Comparison of ENCODE assay signal across 1 cellular context in the genomic region with DNA sequence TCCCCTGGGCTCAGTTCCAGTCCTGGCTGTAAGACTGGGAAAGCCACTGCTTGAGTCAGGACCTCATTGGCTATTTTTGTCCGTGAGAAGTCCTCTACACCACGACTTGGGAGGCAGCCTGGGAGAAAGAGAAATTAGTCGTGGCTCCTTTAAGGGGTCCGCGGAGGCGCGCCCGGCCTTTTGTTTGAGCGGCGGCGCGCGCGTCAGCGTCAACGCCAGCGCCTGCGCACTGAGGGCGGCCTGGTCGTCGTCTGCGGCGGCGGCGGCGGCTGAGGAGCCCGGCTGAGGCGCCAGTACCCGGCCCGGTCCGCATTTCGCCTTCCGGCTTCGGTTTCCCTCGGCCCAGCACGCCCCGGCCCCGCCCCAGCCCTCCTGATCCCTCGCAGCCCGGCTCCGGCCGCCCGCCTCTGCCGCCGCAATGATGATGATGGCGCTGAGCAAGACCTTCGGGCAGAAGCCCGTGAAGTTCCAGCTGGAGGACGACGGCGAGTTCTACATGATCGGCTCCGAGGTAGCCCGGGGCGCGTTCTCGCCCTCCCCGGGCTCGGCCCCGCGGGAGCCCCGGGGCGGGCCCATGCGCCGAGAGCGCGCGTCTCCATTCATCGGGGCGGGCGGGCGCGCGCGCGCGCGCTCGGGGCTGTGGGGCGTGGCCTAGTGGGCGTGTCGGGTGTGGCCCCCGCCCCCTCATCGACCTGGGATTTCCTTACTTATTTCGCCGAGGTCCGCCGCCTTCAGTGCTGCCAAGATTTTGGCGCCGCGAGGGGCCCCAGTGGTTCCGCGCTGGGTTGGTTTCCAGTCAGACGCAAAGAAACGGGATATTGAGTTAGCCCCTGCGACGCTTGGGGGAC.
TF ChIP-seq lines count a peak whose summit lies in the region.

A gene (plus strand): TSS at position 215 of the 848 bp plus-strand sequence. CDS start 204 bp downstream, at position 419.

TF ChIP-seq in HepG2, 621 proteins besides CTCF, POLR2A, EP300 and RAD21 (continued from another document and continues in another):
- TF ChIP-seq ZC3H4 (CRISPR knock-in tag; IDR thresholded peaks at IDR 0.05; ENCODE audit: borderline replicate concordance) (peak; percentile 55; the same call in 1 of the 2 replicates), ZNF160 (CRISPR knock-in tag; IDR thresholded peaks at IDR 0.05) (no peak), FOXA1 (IDR thresholded peaks at IDR 0.05) (no peak), FOXA1 (CRISPR knock-in tag; IDR thresholded peaks at IDR 0.05) (no peak), ZNF274 (CRISPR knock-in tag; IDR thresholded peaks at IDR 0.05) (no peak; the same call in 1 of the 2 replicates), RBFOX2 (IDR thresholded peaks at IDR 0.05; ENCODE audit: low read depth, low read length) (peak; percentile 96), CBX1 (IDR thresholded peaks at IDR 0.05; ENCODE audit: low read depth) (no peak), ZFX (CRISPR knock-in tag; IDR thresholded peaks at IDR 0.05; ENCODE audit: low read depth) (peak; percentile 90), PHF8 (CRISPR knock-in tag; IDR thresholded peaks at IDR 0.05) (peak; percentile 90), MTF1 (CRISPR knock-in tag; IDR thresholded peaks at IDR 0.05) (no peak), ZKSCAN8 (CRISPR knock-in tag; IDR thresholded peaks at IDR 0.05; ENCODE audit: borderline replicate concordance) (no peak), POLR2AphosphoS5 (IDR thresholded peaks at IDR 0.05; ENCODE audit: low read depth, low read length) (no peak), HOXA7 (CRISPR knock-in tag; IDR thresholded peaks at IDR 0.05) (no peak), SATB2 (CRISPR knock-in tag; IDR thresholded peaks at IDR 0.05) (no peak), NCOA2 (CRISPR knock-in tag; IDR thresholded peaks at IDR 0.05) (no peak), SMYD3 (CRISPR knock-in tag; IDR thresholded peaks at IDR 0.05) (no peak), ZNF577 (CRISPR knock-in tag; IDR thresholded peaks at IDR 0.05; ENCODE audit: borderline replicate concordance, low read depth) (no peak), ZNF180 (CRISPR knock-in tag; IDR thresholded peaks at IDR 0.05; ENCODE audit: borderline replicate concordance, low read depth) (no peak), ZNF564 (CRISPR knock-in tag; IDR thresholded peaks at IDR 0.05) (0 out of 2 replicates have a peak, but pooled peaks have one; percentile 59), SMARCE1 (IDR thresholded peaks at IDR 0.05; ENCODE audit: borderline replicate concordance) (no peak), ZNF138 (CRISPR knock-in tag; IDR thresholded peaks at IDR 0.05; ENCODE audit: low read depth) (peak; percentile 38; the same call in 1 of the 2 replicates), ZNF660 (CRISPR knock-in tag; IDR thresholded peaks at IDR 0.05; ENCODE audit: borderline replicate concordance, low read depth) (no peak), ZNF143 (CRISPR knock-in tag; IDR thresholded peaks at IDR 0.05) (no peak), TOPORS (CRISPR knock-in tag; IDR thresholded peaks at IDR 0.05) (0 out of 2 replicates have a peak, but pooled peaks have one; percentile 61), CREB1 (IDR thresholded peaks at IDR 0.05) (no peak), CREB1 (CRISPR knock-in tag; IDR thresholded peaks at IDR 0.05) (no peak), PTBP1 (IDR thresholded peaks at IDR 0.05; ENCODE audit: low read depth, low read length, poor library complexity, severe bottlenecking) (no peak), RFX3 (CRISPR knock-in tag; IDR thresholded peaks at IDR 0.05) (no peak), ISL2 (CRISPR knock-in tag; IDR thresholded peaks at IDR 0.05) (peak; percentile 54; the same call in 1 of the 2 replicates), HDAC6 (IDR thresholded peaks at IDR 0.05; ENCODE audit: low read depth, low read length) (no peak), ZNF781 (CRISPR knock-in tag; IDR thresholded peaks at IDR 0.05; ENCODE audit: borderline replicate concordance, not compliant biosample characterization) (no peak), ZFP1 (CRISPR knock-in tag; IDR thresholded peaks at IDR 0.05) (no peak), SRSF9 (IDR thresholded peaks at IDR 0.05; ENCODE audit: borderline replicate concordance, insufficient read depth, low read depth, low read length, poor library complexity, severe bottlenecking) (no peak), DPF2 (CRISPR knock-in tag; IDR thresholded peaks at IDR 0.05; ENCODE audit: borderline replicate concordance, low read depth) (no peak), ZNF724P (CRISPR knock-in tag; IDR thresholded peaks at IDR 0.05; ENCODE audit: borderline replicate concordance) (no peak), SMARCC2 (IDR thresholded peaks at IDR 0.05) (no peak), GLI4 (CRISPR knock-in tag; IDR thresholded peaks at IDR 0.05; ENCODE audit: borderline replicate concordance) (no peak; the same call in 1 of the 2 replicates), ZNF24 (IDR thresholded peaks at IDR 0.05) (no peak), ZNF569 (CRISPR knock-in tag; IDR thresholded peaks at IDR 0.05; ENCODE audit: borderline replicate concordance) (no peak), ZNF383 (CRISPR knock-in tag; IDR thresholded peaks at IDR 0.05; ENCODE audit: borderline replicate concordance) (no peak), TOE1 (CRISPR knock-in tag; IDR thresholded peaks at IDR 0.05) (no peak), ZFP37 (CRISPR knock-in tag; IDR thresholded peaks at IDR 0.05; ENCODE audit: borderline replicate concordance) (no peak), ZNF619 (CRISPR knock-in tag; IDR thresholded peaks at IDR 0.05) (no peak), ZNF878 (CRISPR knock-in tag; IDR thresholded peaks at IDR 0.05) (0 out of 2 replicates have a peak, but pooled peaks have one; percentile 20), GATAD1 (CRISPR knock-in tag; IDR thresholded peaks at IDR 0.05) (no peak), KDM5A (IDR thresholded peaks at IDR 0.05; ENCODE audit: borderline replicate concordance, low read length) (peak; percentile 91), ZNF556 (CRISPR knock-in tag; IDR thresholded peaks at IDR 0.05; ENCODE audit: borderline replicate concordance) (no peak), XBP1 (CRISPR knock-in tag; IDR thresholded peaks at IDR 0.05) (no peak), PAWR (CRISPR knock-in tag; IDR thresholded peaks at IDR 0.05; ENCODE audit: borderline replicate concordance) (no peak), SPEN (CRISPR knock-in tag; IDR thresholded peaks at IDR 0.05; ENCODE audit: low read depth) (peak; percentile 28), KLF11 (CRISPR knock-in tag; IDR thresholded peaks at IDR 0.05) (no peak), NKX3-1 (CRISPR knock-in tag; IDR thresholded peaks at IDR 0.05) (0 out of 2 replicates have a peak, but pooled peaks have one; percentile 47), TRIM24 (CRISPR knock-in tag; IDR thresholded peaks at IDR 0.05) (no peak), RBAK (CRISPR knock-in tag; IDR thresholded peaks at IDR 0.05) (no peak), ADNP (CRISPR knock-in tag; IDR thresholded peaks at IDR 0.05) (no peak), KAT7 (CRISPR knock-in tag; IDR thresholded peaks at IDR 0.05; ENCODE audit: borderline replicate concordance) (no peak), ZNF850 (CRISPR knock-in tag; conservative IDR thresholded peaks at IDR 0.05) (no peak), XRCC5 (optimal IDR thresholded peaks at IDR 0.05; ENCODE audit: low read length) (no peak), ZNF20 (CRISPR knock-in tag; IDR thresholded peaks at IDR 0.05) (no peak), ZNF558 (CRISPR knock-in tag; IDR thresholded peaks at IDR 0.05; ENCODE audit: borderline replicate concordance) (no peak)
- TF ChIP-seq, protein P1, sequence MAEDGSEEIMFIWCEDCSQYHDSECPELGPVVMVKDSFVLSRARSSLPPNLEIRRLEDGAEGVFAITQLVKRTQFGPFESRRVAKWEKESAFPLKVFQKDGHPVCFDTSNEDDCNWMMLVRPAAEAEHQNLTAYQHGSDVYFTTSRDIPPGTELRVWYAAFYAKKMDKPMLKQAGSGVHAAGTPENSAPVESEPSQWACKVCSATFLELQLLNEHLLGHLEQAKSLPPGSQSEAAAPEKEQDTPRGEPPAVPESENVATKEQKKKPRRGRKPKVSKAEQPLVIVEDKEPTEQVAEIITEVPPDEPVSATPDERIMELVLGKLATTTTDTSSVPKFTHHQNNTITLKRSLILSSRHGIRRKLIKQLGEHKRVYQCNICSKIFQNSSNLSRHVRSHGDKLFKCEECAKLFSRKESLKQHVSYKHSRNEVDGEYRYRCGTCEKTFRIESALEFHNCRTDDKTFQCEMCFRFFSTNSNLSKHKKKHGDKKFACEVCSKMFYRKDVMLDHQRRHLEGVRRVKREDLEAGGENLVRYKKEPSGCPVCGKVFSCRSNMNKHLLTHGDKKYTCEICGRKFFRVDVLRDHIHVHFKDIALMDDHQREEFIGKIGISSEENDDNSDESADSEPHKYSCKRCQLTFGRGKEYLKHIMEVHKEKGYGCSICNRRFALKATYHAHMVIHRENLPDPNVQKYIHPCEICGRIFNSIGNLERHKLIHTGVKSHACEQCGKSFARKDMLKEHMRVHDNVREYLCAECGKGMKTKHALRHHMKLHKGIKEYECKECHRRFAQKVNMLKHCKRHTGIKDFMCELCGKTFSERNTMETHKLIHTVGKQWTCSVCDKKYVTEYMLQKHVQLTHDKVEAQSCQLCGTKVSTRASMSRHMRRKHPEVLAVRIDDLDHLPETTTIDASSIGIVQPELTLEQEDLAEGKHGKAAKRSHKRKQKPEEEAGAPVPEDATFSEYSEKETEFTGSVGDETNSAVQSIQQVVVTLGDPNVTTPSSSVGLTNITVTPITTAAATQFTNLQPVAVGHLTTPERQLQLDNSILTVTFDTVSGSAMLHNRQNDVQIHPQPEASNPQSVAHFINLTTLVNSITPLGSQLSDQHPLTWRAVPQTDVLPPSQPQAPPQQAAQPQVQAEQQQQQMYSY (CRISPR knock-in tag; IDR thresholded peaks at IDR 0.05), result no peak
- TF ChIP-seq, protein P2, sequence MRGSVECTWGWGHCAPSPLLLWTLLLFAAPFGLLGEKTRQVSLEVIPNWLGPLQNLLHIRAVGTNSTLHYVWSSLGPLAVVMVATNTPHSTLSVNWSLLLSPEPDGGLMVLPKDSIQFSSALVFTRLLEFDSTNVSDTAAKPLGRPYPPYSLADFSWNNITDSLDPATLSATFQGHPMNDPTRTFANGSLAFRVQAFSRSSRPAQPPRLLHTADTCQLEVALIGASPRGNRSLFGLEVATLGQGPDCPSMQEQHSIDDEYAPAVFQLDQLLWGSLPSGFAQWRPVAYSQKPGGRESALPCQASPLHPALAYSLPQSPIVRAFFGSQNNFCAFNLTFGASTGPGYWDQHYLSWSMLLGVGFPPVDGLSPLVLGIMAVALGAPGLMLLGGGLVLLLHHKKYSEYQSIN (CRISPR knock-in tag; IDR thresholded peaks at IDR 0.05; ENCODE audit: borderline replicate concordance), result no peak
- TF ChIP-seq, protein P3, sequence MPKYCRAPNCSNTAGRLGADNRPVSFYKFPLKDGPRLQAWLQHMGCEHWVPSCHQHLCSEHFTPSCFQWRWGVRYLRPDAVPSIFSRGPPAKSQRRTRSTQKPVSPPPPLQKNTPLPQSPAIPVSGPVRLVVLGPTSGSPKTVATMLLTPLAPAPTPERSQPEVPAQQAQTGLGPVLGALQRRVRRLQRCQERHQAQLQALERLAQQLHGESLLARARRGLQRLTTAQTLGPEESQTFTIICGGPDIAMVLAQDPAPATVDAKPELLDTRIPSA (CRISPR knock-in tag; IDR thresholded peaks at IDR 0.05; ENCODE audit: borderline replicate concordance), result no peak
- TF ChIP-seq, protein P4, sequence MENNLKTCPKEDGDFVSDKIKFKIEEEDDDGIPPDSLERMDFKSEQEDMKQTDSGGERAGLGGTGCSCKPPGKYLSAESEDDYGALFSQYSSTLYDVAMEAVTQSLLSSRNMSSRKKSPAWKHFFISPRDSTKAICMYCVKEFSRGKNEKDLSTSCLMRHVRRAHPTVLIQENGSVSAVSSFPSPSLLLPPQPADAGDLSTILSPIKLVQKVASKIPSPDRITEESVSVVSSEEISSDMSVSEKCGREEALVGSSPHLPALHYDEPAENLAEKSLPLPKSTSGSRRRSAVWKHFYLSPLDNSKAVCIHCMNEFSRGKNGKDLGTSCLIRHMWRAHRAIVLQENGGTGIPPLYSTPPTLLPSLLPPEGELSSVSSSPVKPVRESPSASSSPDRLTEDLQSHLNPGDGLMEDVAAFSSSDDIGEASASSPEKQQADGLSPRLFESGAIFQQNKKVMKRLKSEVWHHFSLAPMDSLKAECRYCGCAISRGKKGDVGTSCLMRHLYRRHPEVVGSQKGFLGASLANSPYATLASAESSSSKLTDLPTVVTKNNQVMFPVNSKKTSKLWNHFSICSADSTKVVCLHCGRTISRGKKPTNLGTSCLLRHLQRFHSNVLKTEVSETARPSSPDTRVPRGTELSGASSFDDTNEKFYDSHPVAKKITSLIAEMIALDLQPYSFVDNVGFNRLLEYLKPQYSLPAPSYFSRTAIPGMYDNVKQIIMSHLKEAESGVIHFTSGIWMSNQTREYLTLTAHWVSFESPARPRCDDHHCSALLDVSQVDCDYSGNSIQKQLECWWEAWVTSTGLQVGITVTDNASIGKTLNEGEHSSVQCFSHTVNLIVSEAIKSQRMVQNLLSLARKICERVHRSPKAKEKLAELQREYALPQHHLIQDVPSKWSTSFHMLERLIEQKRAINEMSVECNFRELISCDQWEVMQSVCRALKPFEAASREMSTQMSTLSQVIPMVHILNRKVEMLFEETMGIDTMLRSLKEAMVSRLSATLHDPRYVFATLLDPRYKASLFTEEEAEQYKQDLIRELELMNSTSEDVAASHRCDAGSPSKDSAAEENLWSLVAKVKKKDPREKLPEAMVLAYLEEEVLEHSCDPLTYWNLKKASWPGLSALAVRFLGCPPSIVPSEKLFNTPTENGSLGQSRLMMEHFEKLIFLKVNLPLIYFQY (CRISPR knock-in tag; IDR thresholded peaks at IDR 0.05; ENCODE audit: borderline replicate concordance), result no peak
- TF ChIP-seq, protein P5, sequence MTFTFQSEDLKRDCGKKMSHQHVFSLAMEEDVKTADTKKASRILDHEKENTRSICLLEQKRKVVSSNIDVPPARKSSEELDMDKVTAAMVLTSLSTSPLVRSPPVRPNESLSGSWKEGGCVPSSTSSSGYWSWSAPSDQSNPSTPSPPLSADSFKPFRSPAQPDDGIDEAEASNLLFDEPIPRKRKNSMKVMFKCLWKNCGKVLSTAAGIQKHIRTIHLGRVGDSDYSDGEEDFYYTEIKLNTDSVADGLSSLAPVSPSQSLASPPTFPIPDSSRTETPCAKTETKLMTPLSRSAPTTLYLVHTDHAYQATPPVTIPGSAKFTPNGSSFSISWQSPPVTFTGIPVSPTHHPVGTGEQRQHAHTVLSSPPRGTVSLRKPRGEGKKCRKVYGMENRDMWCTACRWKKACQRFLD (CRISPR knock-in tag; IDR thresholded peaks at IDR 0.05; ENCODE audit: borderline replicate concordance), result no peak
- TF ChIP-seq, protein P6, sequence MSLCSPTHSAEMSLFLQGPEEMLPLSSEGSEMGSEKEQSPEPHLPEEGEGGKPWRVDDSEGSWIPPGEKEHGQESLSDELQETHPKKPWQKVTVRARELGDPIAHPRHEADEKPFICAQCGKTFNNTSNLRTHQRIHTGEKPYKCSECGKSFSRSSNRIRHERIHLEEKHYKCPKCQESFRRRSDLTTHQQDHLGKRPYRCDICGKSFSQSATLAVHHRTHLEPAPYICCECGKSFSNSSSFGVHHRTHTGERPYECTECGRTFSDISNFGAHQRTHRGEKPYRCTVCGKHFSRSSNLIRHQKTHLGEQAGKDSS (CRISPR knock-in tag; IDR thresholded peaks at IDR 0.05; ENCODE audit: borderline replicate concordance, low read depth), result no peak; the same call in 1 of the 2 replicates
- TF ChIP-seq, protein P7, sequence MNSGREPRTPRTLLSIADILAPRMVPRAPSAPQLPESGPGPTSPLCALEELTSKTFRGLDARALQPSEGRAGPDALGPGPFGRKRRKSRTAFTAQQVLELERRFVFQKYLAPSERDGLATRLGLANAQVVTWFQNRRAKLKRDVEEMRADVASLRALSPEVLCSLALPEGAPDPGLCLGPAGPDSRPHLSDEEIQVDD (CRISPR knock-in tag; IDR thresholded peaks at IDR 0.05; ENCODE audit: borderline replicate concordance), result peak; percentile 49; the same call in 1 of the 2 replicates
